In the genomic region with DNA sequence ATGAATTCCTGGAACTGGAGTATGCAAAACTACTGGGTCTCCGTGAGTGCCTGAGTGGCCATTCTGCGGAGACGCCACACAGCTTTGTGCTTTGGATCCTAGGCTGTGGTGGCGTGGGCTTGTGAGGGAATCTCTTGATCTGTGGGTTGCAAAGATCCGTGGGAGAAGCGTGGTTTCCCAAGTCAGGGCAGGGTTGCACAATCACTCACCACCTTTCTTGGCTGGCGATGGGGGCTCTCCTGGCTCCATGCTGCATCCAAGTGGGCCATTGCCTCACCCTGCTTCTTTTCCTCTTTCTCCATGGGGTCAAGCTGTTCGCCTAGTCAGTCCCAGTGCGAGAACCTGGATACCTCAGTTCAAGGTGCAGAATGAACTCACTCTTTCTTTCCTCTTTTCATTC, we compare ENCODE assay signal across 1 cellular context.
TF ChIP-seq lines count a peak whose summit lies in the region.

No MANE protein-coding gene starts in this region.

TF ChIP-seq in H1, 55 proteins besides CTCF, POLR2A, EP300 and RAD21 (continued from another document):
- no peak for TF ChIP-seq E2F6 (IDR thresholded peaks at IDR 0.05)
- TF ChIP-seq SIN3A (conservative IDR thresholded peaks at IDR 0.05 in 1 of 2, IDR thresholded peaks at IDR 0.05 in 1 of 2; ENCODE audit: low read depth in 1 of 2, low read length in 2 of 2), result no peak
- no peak for TF ChIP-seq USF2 (IDR thresholded peaks at IDR 0.05; ENCODE audit: low read length)
- no peak for TF ChIP-seq NRF1 (IDR thresholded peaks at IDR 0.05; ENCODE audit: low read depth, low read length)
- TF ChIP-seq BCL11A (IDR thresholded peaks at IDR 0.05; ENCODE audit: low read depth in 2 of 2, low read length in 2 of 2), result no peak
- no peak for TF ChIP-seq SUZ12 (IDR thresholded peaks at IDR 0.05; ENCODE audit: low read length)
TF ChIP-seq in H1: peak in this region for 1.
